Comparison of ENCODE assay signal across 8 cellular contexts in genomic region chr1:247330548-247331171, GRCh38. TPM values are rescaled to one million over a fixed set of nuclear protein-coding genes. Genes with fewer than 3 reads are reported as not detected.
DNase-seq lines count a peak whose midpoint lies in the region; ATAC-seq lines count a peak whose summit lies in the region.

No MANE protein-coding gene starts in this region.

- no peak overlapping the region for H2BK5ac ChIP-seq in mesendoderm (ENCODE audit: low read length)

- no peaks in the 10 kb centered on the region for H3K27me3 ChIP-seq in mesendoderm (ENCODE audit: insufficient read depth, low read length, poor library complexity)

- peak; percentile 2 for ATAC-seq in GM18499 (IDR thresholded peaks at IDR 0.05; ENCODE audit: insufficient read depth, unreplicated experiment)
- peak; percentile 17 for ATAC-seq in HG03342 (IDR thresholded peaks at IDR 0.05; ENCODE audit: unreplicated experiment)
- ATAC-seq in HG03095 (IDR thresholded peaks at IDR 0.05; ENCODE audit: unreplicated experiment): no peak

- peak overlapping the region; percentile 72 for H3K4me3 ChIP-seq in mesendoderm (ENCODE audit: low read length)

- peaks cover 46% of the 10 kb centered on the region for H3K79me1 ChIP-seq in mesendoderm (ENCODE audit: low read length)

- H2BK15ac ChIP-seq in mesendoderm (replicated peaks; ENCODE audit: low read depth): no peak overlapping the region

- H3K18ac ChIP-seq in mesendoderm (ENCODE audit: low read length): no peak overlapping the region

- no peak overlapping the region for H3K27ac ChIP-seq in mesendoderm (ENCODE audit: low read depth, low read length)

- no peak overlapping the region for H2AK5ac ChIP-seq in mesendoderm (ENCODE audit: low read length)

- peaks cover 23% of the 10 kb centered on the region for H3K4me1 ChIP-seq in mesendoderm (ENCODE audit: control insufficient read depth, low read depth, low read length)

- no CpG with 5 or more reads among the region's 37 CpGs for WGBS in mesendoderm (ENCODE audit: extremely low coverage, insufficient coverage, low lambda C conversion rate)

- peak overlapping the region; percentile 59 for H3K23ac ChIP-seq in mesendoderm (ENCODE audit: low read length)

- H3K9ac ChIP-seq in mesendoderm (ENCODE audit: low read length): peak overlapping the region; percentile 87

- H4K5ac ChIP-seq in mesendoderm (ENCODE audit: low read length): no peak overlapping the region

- H3K4ac ChIP-seq in mesendoderm (ENCODE audit: low read depth, low read length): no peak overlapping the region

- peaks cover 60% of the 10 kb centered on the region for H3K79me2 ChIP-seq in mesendoderm (ENCODE audit: control insufficient read depth, insufficient read depth, low read length)

- H3K56ac ChIP-seq in mesendoderm (ENCODE audit: low read length): peak overlapping the region; percentile 87

- H3K4me2 ChIP-seq in mesendoderm (ENCODE audit: low read length): peak overlapping the region; percentile 70

- peaks cover 7% of the 10 kb centered on the region for H3K36me3 ChIP-seq in mesendoderm (ENCODE audit: control insufficient read depth, insufficient read depth, low read length)

- no peak overlapping the region for H2BK120ac ChIP-seq in mesendoderm (ENCODE audit: low read depth, low read length)

- peak; percentile 12 for DNase-seq in astrocyte of the hippocampus (ENCODE audit: low read depth, low spot score)
- DNase-seq in mesendoderm: peak; percentile 27
- DNase-seq in T1000 (lab: John Stamatoyannopoulos, UW): no peak
- no peak for DNase-seq in NCI-H446 treated with DMSO at 0.1 percent for 48 hours (lab: John Stamatoyannopoulos, UW)
- DNase-seq in T-helper 9 cell: no peak

- H4K8ac ChIP-seq in mesendoderm (ENCODE audit: low read depth, low read length): no peak overlapping the region

RNA-seq across cellular contexts. Expression of gene ZNF496, which starts 1.0 kb away (rescaled TPM):
- polyA plus RNA-seq in mesendoderm (2013, experiment 1 of 2): 25.4 TPM
- 26.3 TPM for polyA plus RNA-seq in mesendoderm (2013, experiment 2 of 2)

Comparison
In these comparisons a context has a peak if more than half of its experiments do, and no peak if none do; other contexts are left out.
1. DNase-seq: peak in astrocyte of the hippocampus (single experiment) and mesendoderm (single experiment); none in T1000 (single experiment), NCI-H446 treated with DMSO at 0.1 percent for 48 hours (single experiment) and T-helper 9 cell (single experiment).